In the genomic region with DNA sequence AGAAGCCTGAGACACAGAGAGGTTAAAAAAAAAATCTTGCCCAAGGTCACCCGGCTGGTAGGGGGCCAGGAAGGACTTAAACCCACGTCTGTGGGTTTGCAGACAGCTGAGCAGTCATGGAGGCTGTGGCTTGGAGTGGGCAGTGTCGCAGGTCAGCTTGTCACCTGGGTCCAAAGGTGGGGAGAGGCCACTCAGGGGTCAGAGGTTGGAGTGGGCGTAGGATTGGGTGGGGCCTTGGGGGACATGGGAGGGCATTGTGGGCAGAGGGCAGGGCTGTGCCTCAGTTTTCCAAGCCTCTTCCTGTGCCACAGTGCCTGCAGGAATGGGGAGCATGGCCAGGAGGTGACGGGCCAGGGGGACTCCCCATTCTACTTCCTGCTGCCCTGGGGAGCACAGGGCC, we compare ENCODE assay signal across 27 cellular contexts. TPM values are rescaled to one million over a fixed set of nuclear protein-coding genes. Genes with fewer than 3 reads are reported as not detected.
DNase-seq lines count a peak whose midpoint lies in the region; ATAC-seq, FAIRE-seq and TF ChIP-seq lines count a peak whose summit lies in the region.
"Had no signal": no experiment of that assay in that cellular context is flagged by ENCODE, and none has a peak within 500 bp of the region (broad histone marks: within the 10 kb centered on the region; RNA-seq: fewer than 3 reads in every experiment).

No MANE protein-coding gene starts in this region.

- DNase-seq in cardiac septum (ENCODE audit: low spot score) (peak; percentile 74), Right ventricle myocardium inferior (ENCODE audit: missing footprints) (no peak), adrenal gland (peak in 2 of 7 donors; percentile 41 to 42), kidney (peak; percentile 45), NCI-H69 (lab: John Stamatoyannopoulos, UW) (no peak)
- no peak for DNase-seq in activated CD4-positive, alpha-beta T cell treated with anti-CD3 and anti-CD28 coated beads, Interleukin-2, amount 10 ng/mL, durations not matched to agents 24 days and 14 days
- DNase-seq: activated CD4-positive, alpha-beta T cell treated with anti-CD3 and anti-CD28 coated beads, Interleukin-2, amount 50 U/mL, for 48 hours; activated CD4-positive, CD25-positive, alpha-beta regulatory T cell; activated naive CD8-positive, alpha-beta T cell treated with anti-CD3 and anti-CD28 coated beads, Interleukin-2, amount 10 ng/mL, durations not matched to agents 7 days and 5 days; AML-193; CD4-positive, alpha-beta memory T cell; kidney glomerular epithelial cell; NCI-H1092; NCI-H1694 treated with DMSO at 0.1 percent for 48 hours; NCI-H2171 treated with DMSO at 0.1 percent for 48 hours; NCI-H510A treated with DMSO at 0.1 percent for 48 hours; nephron progenitor cell; NK-92 treated with Interleukin-12 subunit alpha and Interleukin-12 subunit beta, amount 100 ng/mL, for 24 hours; SIG-M5; stimulated activated naive CD8-positive, alpha-beta T cell treated with anti-CD3 and anti-CD28 coated beads, Interleukin-15, Interleukin-2, amounts not matched to agents 100 U/mL and 50 U/mL, for 24 hours had no signal

- H3K9me3 ChIP-seq in adrenal gland (replicated peaks in 1 of 3): no peaks in the 10 kb centered on the region
- no peaks in the 10 kb centered on the region for H3K9me3 ChIP-seq in kidney (ENCODE audit: control insufficient read depth in 1 of 2, low read length in 2 of 2)
- H3K9me3 ChIP-seq: A549, heart left ventricle, vagina had no signal

- intact Hi-C loops in cardiac septum (cut with DNase I) (no loop called here), Right ventricle myocardium inferior (cut with DNase I) (no loop called here), adrenal gland (cut with DNase I) (no loop called here), kidney (cut with DNase I) (no loop called here)
- intact Hi-C loops in activated CD4-positive, alpha-beta T cell treated with anti-CD3 and anti-CD28 coated beads, Interleukin-2, amount 10 ng/mL, durations not matched to agents 24 days and 14 days (cut with micrococcal nuclease): no loop called here

- no peaks in the 10 kb centered on the region for H3K27me3 ChIP-seq in adrenal gland
- H3K27me3 ChIP-seq: vagina had no signal

- H3K27me3 Mint-ChIP-seq in activated CD4-positive, alpha-beta T cell treated with anti-CD3 and anti-CD28 coated beads, Interleukin-2, amount 10 ng/mL, durations not matched to agents 24 days and 14 days: peaks cover 4% of the 10 kb centered on the region
- H3K27me3 Mint-ChIP-seq: progenitor cell of endocrine pancreas had no signal

- no peak for FAIRE-seq in kidney (lab: Jason Lieb, UNC)
- FAIRE-seq: A549 had no signal

- H3K27ac ChIP-seq in adrenal gland (peak overlapping the region in 3 of 5 donors; percentile 6 to 57 (median 25)), kidney (ENCODE audit: low read depth in 2 of 2, low read length in 2 of 2) (no peak overlapping the region), temporal lobe (ENCODE audit: low read depth, low read length) (peak overlapping the region; percentile 100)
- H3K27ac ChIP-seq: A549, vagina had no signal

- H3K4me1 ChIP-seq in adrenal gland (replicated peaks in 1 of 2) (peaks cover 25 to 43% of the 10 kb centered on the region in 2 donors), kidney (ENCODE audit: control insufficient read depth in 1 of 2, insufficient read depth in 1 of 2, low read depth in 1 of 2, low read length in 2 of 2) (peaks cover 0 to 9% of the 10 kb centered on the region in 2 donors)

- TF ChIP-seq CTCF in adrenal gland (IDR thresholded peaks at IDR 0.05) (no peak), kidney (IDR thresholded peaks at IDR 0.05; ENCODE audit: borderline replicate concordance, extremely low read depth, insufficient read depth) (no peak)

- H3K36me3 Mint-ChIP-seq in activated CD4-positive, alpha-beta T cell treated with anti-CD3 and anti-CD28 coated beads, Interleukin-2, amount 10 ng/mL, durations not matched to agents 24 days and 14 days (ENCODE audit: low read depth): no peaks in the 10 kb centered on the region
- H3K36me3 Mint-ChIP-seq: activated naive CD8-positive, alpha-beta T cell treated with anti-CD3 and anti-CD28 coated beads, Interleukin-2, amount 10 ng/mL, durations not matched to agents 7 days and 5 days; CD4-positive, alpha-beta memory T cell had no signal

- H3K4me3 Mint-ChIP-seq in activated CD4-positive, alpha-beta T cell treated with anti-CD3 and anti-CD28 coated beads, Interleukin-2, amount 10 ng/mL, durations not matched to agents 24 days and 14 days: no peak overlapping the region
- H3K4me3 Mint-ChIP-seq: activated naive CD8-positive, alpha-beta T cell treated with anti-CD3 and anti-CD28 coated beads, Interleukin-2, amount 10 ng/mL, durations not matched to agents 7 days and 5 days; nephron progenitor cell had no signal

- TF ChIP-seq POLR2A in adrenal gland (IDR thresholded peaks at IDR 0.05): no peak

- H3K4me3 ChIP-seq in adrenal gland (no peak overlapping the region), kidney (ENCODE audit: low read length in 2 of 2) (no peak overlapping the region)
- H3K4me3 ChIP-seq: A549, heart left ventricle, vagina had no signal

- H3K4me1 Mint-ChIP-seq in activated CD4-positive, alpha-beta T cell treated with anti-CD3 and anti-CD28 coated beads, Interleukin-2, amount 10 ng/mL, durations not matched to agents 24 days and 14 days: peaks cover 14% of the 10 kb centered on the region

- WGBS in adrenal gland, 4 donors: 40 to 51% (median 45%) methylated on average over 4 to 5 of the region's 5 CpGs

- no peak overlapping the region for H3K9ac ChIP-seq in kidney (ENCODE audit: low read length in 2 of 2)

- H3K36me3 ChIP-seq in adrenal gland (replicated peaks in 1 of 2) (no peaks in the 10 kb centered on the region), kidney (ENCODE audit: control insufficient read depth in 1 of 2, insufficient read depth in 2 of 2, low read length in 2 of 2) (no peaks in the 10 kb centered on the region)
- H3K36me3 ChIP-seq: vagina had no signal

- H3K27ac Mint-ChIP-seq in activated CD4-positive, alpha-beta T cell treated with anti-CD3 and anti-CD28 coated beads, Interleukin-2, amount 10 ng/mL, durations not matched to agents 24 days and 14 days: no peak overlapping the region
- H3K27ac Mint-ChIP-seq: activated naive CD8-positive, alpha-beta T cell treated with anti-CD3 and anti-CD28 coated beads, Interleukin-2, amount 10 ng/mL, durations not matched to agents 7 days and 5 days; activated T-helper 2 cell treated with anti-CD3 and anti-CD28 coated beads, Interferon-gamma antibody, Interleukin-2, Interleukin-4, amounts not matched to agents 10 μg/mL and 5 μg/mL and 100 μg/mL, durations not matched to agents 14 hours and 24 hours and 36 hours; nephron progenitor cell; progenitor cell of endocrine pancreas had no signal

- ATAC-seq in Right ventricle myocardium inferior (no peak), GM19467 (IDR thresholded peaks at IDR 0.05; ENCODE audit: unreplicated experiment) (no peak)
- ATAC-seq: A549; heart left ventricle; stimulated activated naive CD8-positive, alpha-beta T cell treated with anti-CD3 and anti-CD28 coated beads, Interleukin-15, Interleukin-2, amounts not matched to agents 100 U/mL and 50 U/mL, for 24 hours had no signal

- H3K9me3 Mint-ChIP-seq in activated CD4-positive, alpha-beta T cell treated with anti-CD3 and anti-CD28 coated beads, Interleukin-2, amount 10 ng/mL, durations not matched to agents 24 days and 14 days: no peaks in the 10 kb centered on the region
- H3K9me3 Mint-ChIP-seq: activated naive CD8-positive, alpha-beta T cell treated with anti-CD3 and anti-CD28 coated beads, Interleukin-2, amount 10 ng/mL, durations not matched to agents 7 days and 5 days; activated T-helper 2 cell treated with anti-CD3 and anti-CD28 coated beads, Interferon-gamma antibody, Interleukin-2, Interleukin-4, amounts not matched to agents 10 μg/mL and 5 μg/mL and 100 μg/mL, durations not matched to agents 14 hours and 24 hours and 36 hours; CD4-positive, alpha-beta memory T cell; nephron progenitor cell had no signal

RNA-seq across cellular contexts. Expression of a gene that starts 2.0 kb away (rescaled TPM):
- total RNA-seq in cardiac septum (607 TPM), Right ventricle myocardium inferior (337 TPM), adrenal gland (100 to 1,000 TPM; 194 to 952 (median 387) TPM), kidney (5.7 TPM), temporal lobe (221 TPM)
- polyA plus RNA-seq in adrenal gland (100 to 1,000 TPM; 139 to 339 (median 176) TPM), kidney (ENCODE audit: insufficient read depth, low read depth, low replicate concordance) (1.7 TPM)
- 1.7 TPM in 2 replicates for total RNA-seq in activated CD4-positive, alpha-beta T cell treated with anti-CD3 and anti-CD28 coated beads, Interleukin-2, amount 10 ng/mL, durations not matched to agents 24 days and 14 days

RNA-seq across cellular contexts. Expression of a gene that starts 17.4 kb away (rescaled TPM):
- 12.4 TPM for total RNA-seq in cardiac septum
- 13.0 TPM for total RNA-seq in Right ventricle myocardium inferior
- total RNA-seq in adrenal gland: 10 to 100 TPM; 14.4 to 53.8 (median 25.5) TPM
- polyA plus RNA-seq in adrenal gland: 10 to 100 TPM; 17.9 to 40.7 (median 24.8) TPM
- 25.0 TPM for total RNA-seq in kidney
- polyA plus RNA-seq in kidney (ENCODE audit: insufficient read depth, low read depth, low replicate concordance): 13.7 TPM
- total RNA-seq in temporal lobe: 18.7 TPM
- 33.4 and 34.4 TPM in 2 replicates for total RNA-seq in activated CD4-positive, alpha-beta T cell treated with anti-CD3 and anti-CD28 coated beads, Interleukin-2, amount 10 ng/mL, durations not matched to agents 24 days and 14 days

Comparison
In these comparisons a context has a peak if more than half of its experiments do, and no peak if none do; other contexts are left out.
1. DNase-seq: peak in cardiac septum (single experiment) and kidney (single experiment); none in Right ventricle myocardium inferior (single experiment), NCI-H69 (single experiment) and activated CD4-positive, alpha-beta T cell treated with anti-CD3 and anti-CD28 coated beads, Interleukin-2, amount 10 ng/mL, durations not matched to agents 24 days and 14 days (single experiment).
2. H3K27ac ChIP-seq: peak in adrenal gland (3 of 5) and temporal lobe (single experiment); none in kidney (0 of 2).
3. RNA of a gene that starts 2.0 kb away (total RNA-seq): 607 TPM in cardiac septum (single experiment), 194 to 952 TPM in adrenal gland, 337 TPM in Right ventricle myocardium inferior (single experiment) and 221 TPM in temporal lobe (single experiment); 5.7 TPM in kidney (single experiment) and 1.7 TPM in activated CD4-positive, alpha-beta T cell treated with anti-CD3 and anti-CD28 coated beads, Interleukin-2, amount 10 ng/mL, durations not matched to agents 24 days and 14 days; every median in the first group is over 10 times any median in the second.